10 cellular contexts compared by ENCODE assay signal in genomic region chrY:19077698-19078113, GRCh38.
A peak's percentile ranks its signal among the peaks of the same experiment; 100 is the strongest.
DNase-seq lines count a peak whose midpoint lies in the region; ATAC-seq and TF ChIP-seq lines count a peak whose summit lies in the region.
"Had no signal": no experiment of that assay in that cellular context is flagged by ENCODE, and none has a peak within 500 bp of the region (broad histone marks: within the 10 kb centered on the region; RNA-seq: fewer than 3 reads in every experiment).

No MANE protein-coding gene starts in this region.

- 1 to 5% methylated on average over 32 to 37 of the region's 37 CpGs for WGBS in heart right ventricle, 2 donors

- H3K4me1 Mint-ChIP-seq in T-helper 1 cell treated with Interleukin-12 subunit alpha and Interleukin-12 subunit beta and Interleukin-4 antibody, amounts not matched to agents 30 μg/mL and 1 μg/mL, for 36 hours (ENCODE audit: low read depth): peaks cover 8% of the 10 kb centered on the region
- peaks cover 14% of the 10 kb centered on the region for H3K4me1 Mint-ChIP-seq in activated T-helper 1 cell treated with anti-CD3 and anti-CD28 coated beads, Interleukin-12 subunit alpha, Interleukin-12 subunit beta, Interleukin-2, Interleukin-4 antibody, amounts not matched to agents 30 ng/mL and 10 ng/mL and 1 ng/mL, durations not matched to agents 14 hours and 24 hours and 36 hours (ENCODE audit: low read depth)
- H3K4me1 Mint-ChIP-seq in progenitor cell of endocrine pancreas (ENCODE audit: low read depth): no peaks in the 10 kb centered on the region

- DNase-seq in T-helper 1 cell (no peak), heart right ventricle (peak; percentile 19 to 33), progenitor cell of endocrine pancreas (ENCODE audit: low spot score, unreplicated experiment) (no peak), brain microvascular endothelial cell (no peak), MM.1S (no peak)
- no peak for DNase-seq in activated T-helper 1 cell treated with anti-CD3 and anti-CD28 coated beads, Interleukin-12 subunit alpha, Interleukin-12 subunit beta, Interleukin-2, Interleukin-4 antibody, amounts not matched to agents 30 ng/mL and 10 ng/mL and 1 ng/mL, durations not matched to agents 14 hours and 24 hours and 36 hours (ENCODE audit: low spot score)
- DNase-seq in stimulated activated CD8-positive, alpha-beta memory T cell treated with anti-CD3 and anti-CD28 coated beads, Interleukin-4, amount 100 ng/mL, for 48 hours: peak; percentile 25

- no peaks in the 10 kb centered on the region for H4K20me1 ChIP-seq in MM.1S (ENCODE audit: insufficient read depth, low read length)

- no peak overlapping the region for H3K4me2 ChIP-seq in MM.1S (ENCODE audit: low read depth, low read length)

- intact Hi-C loops in activated T-helper 1 cell treated with anti-CD3 and anti-CD28 coated beads, Interleukin-12 subunit alpha, Interleukin-12 subunit beta, Interleukin-2, Interleukin-4 antibody, amounts not matched to agents 30 ng/mL and 10 ng/mL and 1 ng/mL, durations not matched to agents 14 hours and 24 hours and 36 hours (cut with micrococcal nuclease): loop anchor here (10.0 kb wide), 2 partner anchors 57 to 487 kb away; no protein-coding TSS in a partner anchor
- intact Hi-C loops in heart right ventricle (cut with DNase I): loop anchor here in 1 of 10 donors (10.0 kb wide), 2 partner anchors 53 to 1497 kb away; partner anchors contain the start of gene EIF1AY

- H3K36me3 Mint-ChIP-seq in T-helper 1 cell treated with Interleukin-12 subunit alpha and Interleukin-12 subunit beta and Interleukin-4 antibody, amounts not matched to agents 30 μg/mL and 1 μg/mL, for 36 hours (ENCODE audit: low read depth): no peaks in the 10 kb centered on the region
- H3K36me3 Mint-ChIP-seq in activated T-helper 1 cell treated with anti-CD3 and anti-CD28 coated beads, Interleukin-12 subunit alpha, Interleukin-12 subunit beta, Interleukin-2, Interleukin-4 antibody, amounts not matched to agents 30 ng/mL and 10 ng/mL and 1 ng/mL, durations not matched to agents 14 hours and 24 hours and 36 hours (ENCODE audit: low read depth): peaks cover 1% of the 10 kb centered on the region
- H3K36me3 Mint-ChIP-seq in progenitor cell of endocrine pancreas (ENCODE audit: insufficient read depth): no peaks in the 10 kb centered on the region

- peaks cover 0 to 4% (median 0%) of the 10 kb centered on the region in 9 donors for H3K4me1 ChIP-seq in heart right ventricle
- H3K4me1 ChIP-seq in MM.1S (ENCODE audit: low read length): no peaks in the 10 kb centered on the region
- H3K4me1 ChIP-seq: right lobe of liver had no signal

- no peaks in the 10 kb centered on the region for H3K9me2 ChIP-seq in MM.1S (replicated peaks; ENCODE audit: insufficient read depth, low read length)

- H3K27ac Mint-ChIP-seq in T-helper 1 cell treated with Interleukin-12 subunit alpha and Interleukin-12 subunit beta and Interleukin-4 antibody, amounts not matched to agents 30 μg/mL and 1 μg/mL, for 36 hours: no peak overlapping the region
- peak overlapping the region; percentile 68 for H3K27ac Mint-ChIP-seq in activated T-helper 1 cell treated with anti-CD3 and anti-CD28 coated beads, Interleukin-12 subunit alpha, Interleukin-12 subunit beta, Interleukin-2, Interleukin-4 antibody, amounts not matched to agents 30 ng/mL and 10 ng/mL and 1 ng/mL, durations not matched to agents 14 hours and 24 hours and 36 hours
- no peak overlapping the region for H3K27ac Mint-ChIP-seq in progenitor cell of endocrine pancreas

- no peak overlapping the region for H3K9ac ChIP-seq in MM.1S (ENCODE audit: low read length)

- H3K4me3 Mint-ChIP-seq in T-helper 1 cell treated with Interleukin-12 subunit alpha and Interleukin-12 subunit beta and Interleukin-4 antibody, amounts not matched to agents 30 μg/mL and 1 μg/mL, for 36 hours: peak overlapping the region; percentile 76
- H3K4me3 Mint-ChIP-seq in activated T-helper 1 cell treated with anti-CD3 and anti-CD28 coated beads, Interleukin-12 subunit alpha, Interleukin-12 subunit beta, Interleukin-2, Interleukin-4 antibody, amounts not matched to agents 30 ng/mL and 10 ng/mL and 1 ng/mL, durations not matched to agents 14 hours and 24 hours and 36 hours: peak overlapping the region; percentile 87
- no peak overlapping the region for H3K4me3 Mint-ChIP-seq in progenitor cell of endocrine pancreas (ENCODE audit: low read depth)

- peak overlapping the region in 7 of 10 donors; percentile 24 to 75 (median 69) for H3K4me3 ChIP-seq in heart right ventricle
- no peak overlapping the region for H3K4me3 ChIP-seq in brain microvascular endothelial cell (ENCODE audit: low read depth, low read length)
- no peak overlapping the region for H3K4me3 ChIP-seq in MM.1S (ENCODE audit: low read length)
- H3K4me3 ChIP-seq: right lobe of liver had no signal

- in situ Hi-C loops in brain microvascular endothelial cell (cut with HindIII; ENCODE audit: low pct_ligation_motif_present, low sequenced_read_pairs): no loop called here

- no peaks in the 10 kb centered on the region for H3K9me3 Mint-ChIP-seq in T-helper 1 cell treated with Interleukin-12 subunit alpha and Interleukin-12 subunit beta and Interleukin-4 antibody, amounts not matched to agents 30 μg/mL and 1 μg/mL, for 36 hours
- H3K9me3 Mint-ChIP-seq in activated T-helper 1 cell treated with anti-CD3 and anti-CD28 coated beads, Interleukin-12 subunit alpha, Interleukin-12 subunit beta, Interleukin-2, Interleukin-4 antibody, amounts not matched to agents 30 ng/mL and 10 ng/mL and 1 ng/mL, durations not matched to agents 14 hours and 24 hours and 36 hours: no peaks in the 10 kb centered on the region
- no peaks in the 10 kb centered on the region for H3K9me3 Mint-ChIP-seq in progenitor cell of endocrine pancreas (ENCODE audit: low read depth)

- no peaks in the 10 kb centered on the region for H3F3A ChIP-seq in MM.1S (ENCODE audit: insufficient read depth, low read length)

- H3K9me3 ChIP-seq in heart right ventricle: no peaks in the 10 kb centered on the region
- H3K9me3 ChIP-seq in MM.1S (replicated peaks; ENCODE audit: insufficient read depth, low read length): no peaks in the 10 kb centered on the region
- H3K9me3 ChIP-seq: right lobe of liver, tibial nerve had no signal

- H2AFZ ChIP-seq in MM.1S (ENCODE audit: low read length): no peak overlapping the region

- H3K36me3 ChIP-seq in heart right ventricle: no peaks in the 10 kb centered on the region
- no peaks in the 10 kb centered on the region for H3K36me3 ChIP-seq in brain microvascular endothelial cell (replicated peaks)
- H3K36me3 ChIP-seq in MM.1S (replicated peaks; ENCODE audit: insufficient read depth, low read length): no peaks in the 10 kb centered on the region
- H3K36me3 ChIP-seq: right lobe of liver, tibial nerve had no signal

- peaks cover 4% of the 10 kb centered on the region for H3K27me3 Mint-ChIP-seq in T-helper 1 cell treated with Interleukin-12 subunit alpha and Interleukin-12 subunit beta and Interleukin-4 antibody, amounts not matched to agents 30 μg/mL and 1 μg/mL, for 36 hours (ENCODE audit: low read depth)
- H3K27me3 Mint-ChIP-seq in activated T-helper 1 cell treated with anti-CD3 and anti-CD28 coated beads, Interleukin-12 subunit alpha, Interleukin-12 subunit beta, Interleukin-2, Interleukin-4 antibody, amounts not matched to agents 30 ng/mL and 10 ng/mL and 1 ng/mL, durations not matched to agents 14 hours and 24 hours and 36 hours (ENCODE audit: insufficient read depth): no peaks in the 10 kb centered on the region
- no peaks in the 10 kb centered on the region for H3K27me3 Mint-ChIP-seq in progenitor cell of endocrine pancreas

- H3K79me2 ChIP-seq in MM.1S (ENCODE audit: low read length): no peaks in the 10 kb centered on the region

- H3K27ac ChIP-seq in heart right ventricle (peak overlapping the region in 7 of 10 donors; percentile 35 to 88 (median 85)), brain microvascular endothelial cell (no peak overlapping the region), MM.1S (ENCODE audit: low read length) (no peak overlapping the region)
- H3K27ac ChIP-seq: right lobe of liver had no signal

- peak in 5 of 8 donors; percentile 46 to 64 (median 60) for ATAC-seq in heart right ventricle

- H3K27me3 ChIP-seq in heart right ventricle (no peaks in the 10 kb centered on the region), brain microvascular endothelial cell (replicated peaks) (no peaks in the 10 kb centered on the region), MM.1S (replicated peaks; ENCODE audit: insufficient read depth, low read length) (no peaks in the 10 kb centered on the region)
- H3K27me3 ChIP-seq: right lobe of liver, tibial nerve had no signal

- peak in 2 of 9 donors; percentile 16 to 21 for TF ChIP-seq CTCF in heart right ventricle (IDR thresholded peaks at IDR 0.05)
- TF ChIP-seq CTCF in progenitor cell of endocrine pancreas (IDR thresholded peaks at IDR 0.05; ENCODE audit: unreplicated experiment): no peak
- TF ChIP-seq CTCF in brain microvascular endothelial cell (IDR thresholded peaks at IDR 0.05; ENCODE audit: low read depth, low read length, missing control alignments): no peak
- no peak for TF ChIP-seq CTCF in MM.1S (IDR thresholded peaks at IDR 0.05; ENCODE audit: low read length)

Comparison
In these comparisons a context has a peak if more than half of its experiments do, and no peak if none do; other contexts are left out.
1. DNase-seq: peak in heart right ventricle (2 of 2) and stimulated activated CD8-positive, alpha-beta memory T cell treated with anti-CD3 and anti-CD28 coated beads, Interleukin-4, amount 100 ng/mL, for 48 hours (single experiment); none in T-helper 1 cell (0 of 5), activated T-helper 1 cell treated with anti-CD3 and anti-CD28 coated beads, Interleukin-12 subunit alpha, Interleukin-12 subunit beta, Interleukin-2, Interleukin-4 antibody, amounts not matched to agents 30 ng/mL and 10 ng/mL and 1 ng/mL, durations not matched to agents 14 hours and 24 hours and 36 hours (single experiment), progenitor cell of endocrine pancreas (single experiment), brain microvascular endothelial cell (single experiment) and MM.1S (single experiment).
2. H3K27ac ChIP-seq: peak in heart right ventricle (7 of 10); none in brain microvascular endothelial cell (single experiment) and MM.1S (single experiment).
3. H3K4me3 ChIP-seq: peak in heart right ventricle (7 of 10); none in brain microvascular endothelial cell (single experiment) and MM.1S (single experiment).